In the genomic region with DNA sequence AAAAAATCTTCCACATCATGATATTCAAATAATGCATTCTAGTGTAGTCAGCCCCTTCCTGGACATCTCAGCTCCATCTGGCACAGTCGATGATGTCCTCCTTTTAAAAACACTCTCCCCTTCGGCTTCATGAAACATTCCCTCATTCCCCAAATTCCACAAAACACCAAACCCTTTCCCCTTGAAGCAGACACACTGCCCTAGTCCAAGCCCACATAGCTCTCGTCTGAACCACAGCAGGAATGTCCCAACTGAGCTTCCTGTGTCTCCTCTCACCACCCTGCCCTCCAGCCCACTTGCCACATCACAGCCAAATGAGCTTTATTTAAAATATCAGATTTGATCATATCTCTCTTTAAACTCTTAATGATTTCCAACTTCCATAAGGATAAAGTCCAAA, we compare ENCODE assay signal across 12 cellular contexts.
DNase-seq lines count a peak whose midpoint lies in the region; ATAC-seq lines count a peak whose summit lies in the region.
"Had no signal": no experiment of that assay in that cellular context is flagged by ENCODE, and none has a peak within 500 bp of the region (broad histone marks: within the 10 kb centered on the region; RNA-seq: fewer than 3 reads in every experiment).

No MANE protein-coding gene starts in this region.

- no peaks in the 10 kb centered on the region for H4K20me1 ChIP-seq in GM23248 (ENCODE audit: insufficient read depth)

- H2AFZ ChIP-seq in GM23248: 0 out of 2 replicates have a peak overlapping the region, but pooled peaks have one; percentile 29

- peaks cover 70% of the 10 kb centered on the region for H3K4me1 ChIP-seq in GM23248 (ENCODE audit: insufficient read depth)
- peaks cover 45% of the 10 kb centered on the region for H3K4me1 ChIP-seq in skeletal muscle satellite cell (ENCODE audit: control insufficient read depth, insufficient read depth, low read length)
- H3K4me1 ChIP-seq: Peyer's patch had no signal

- in situ Hi-C loops in GM23248 (cut with MboI): no loop called here

- 0 to 1% methylated on average over 3 of the region's 3 CpGs for WGBS in GM23248 (ENCODE audit: low coverage in 1 of 2, low lambda C conversion rate in 2 of 2, missing lambda C conversion rate in 2 of 2), 2 experiments

- peaks cover 52% of the 10 kb centered on the region for H3F3A ChIP-seq in GM23248 (ENCODE audit: insufficient read depth)

- H3K36me3 ChIP-seq in GM23248 (ENCODE audit: low read depth) (no peaks in the 10 kb centered on the region), SK-N-MC (ENCODE audit: insufficient read depth, low read length) (no peaks in the 10 kb centered on the region), skeletal muscle satellite cell (ENCODE audit: insufficient read depth, low read length) (no peaks in the 10 kb centered on the region)
- H3K36me3 ChIP-seq: Peyer's patch, right lobe of liver had no signal

- DNase-seq in GM23248: peak; percentile 90
- no peak for DNase-seq in SK-N-MC (ENCODE audit: low read depth, low spot score)
- peak; percentile 94 for DNase-seq in fibroblast of peridontal ligament (ENCODE audit: extremely low read depth)
- DNase-seq in left lobe of liver (ENCODE audit: low spot score): no peak
- no peak for DNase-seq in NCI-H146 (lab: John Stamatoyannopoulos, UW)
- DNase-seq in NCI-H1417 (lab: John Stamatoyannopoulos, UW): no peak
- DNase-seq in NCI-H146 treated with DMSO at 0.1 percent for 48 hours (lab: John Stamatoyannopoulos, UW; ENCODE audit: unreplicated experiment): no peak
- DNase-seq: Peyer's patch, right lobe of liver had no signal

- no peak overlapping the region for H3K4me3 ChIP-seq in GM23248
- H3K4me3 ChIP-seq in SK-N-MC: no peak overlapping the region
- no peak overlapping the region for H3K4me3 ChIP-seq in skeletal muscle satellite cell (ENCODE audit: low read length)
- H3K4me3 ChIP-seq: coronary artery, Peyer's patch, right lobe of liver had no signal

- ATAC-seq in left lobe of liver: no peak
- ATAC-seq: right lobe of liver; stimulated activated effector memory CD8-positive, alpha-beta T cell treated with anti-CD3 and anti-CD28 coated beads, Interleukin-12 subunit alpha, Interleukin-12 subunit beta, amount 100 ng/mL, for 72 hours had no signal

- peak overlapping the region; percentile 27 for H3K9ac ChIP-seq in GM23248
- H3K9ac ChIP-seq in SK-N-MC (ENCODE audit: insufficient read length): no peak overlapping the region
- peak overlapping the region; percentile 77 for H3K9ac ChIP-seq in skeletal muscle satellite cell (ENCODE audit: low read depth, low read length)

- no peaks in the 10 kb centered on the region for H3K79me2 ChIP-seq in GM23248 (ENCODE audit: insufficient read depth)

- H3K9me3 ChIP-seq in GM23248 (ENCODE audit: low read depth) (no peaks in the 10 kb centered on the region), SK-N-MC (ENCODE audit: low read depth, low read length) (no peaks in the 10 kb centered on the region), skeletal muscle satellite cell (replicated peaks; ENCODE audit: low read length) (no peaks in the 10 kb centered on the region)
- H3K9me3 ChIP-seq: Peyer's patch, right lobe of liver had no signal

- H3K27me3 ChIP-seq in GM23248 (replicated peaks; ENCODE audit: insufficient read depth): no peaks in the 10 kb centered on the region
- H3K27me3 ChIP-seq in skeletal muscle satellite cell (ENCODE audit: control insufficient read depth, insufficient read depth, low read length): no peaks in the 10 kb centered on the region
- H3K27me3 ChIP-seq: Peyer's patch, right lobe of liver had no signal

- peak overlapping the region; percentile 81 for H3K27ac ChIP-seq in GM23248
- H3K27ac ChIP-seq in SK-N-MC: peak overlapping the region; percentile 79; the same call in 1 of the 2 replicates
- H3K27ac ChIP-seq: Peyer's patch, right lobe of liver had no signal

- no peaks in the 10 kb centered on the region for H3K9me2 ChIP-seq in GM23248 (ENCODE audit: insufficient read depth)

- H3K4me2 ChIP-seq in GM23248 (ENCODE audit: unreplicated experiment) (no peak overlapping the region), skeletal muscle satellite cell (ENCODE audit: low read length) (peak overlapping the region; percentile 59)

Comparison
In these comparisons a context has a peak if more than half of its experiments do, and no peak if none do; other contexts are left out.
1. DNase-seq: peak in GM23248 (single experiment) and fibroblast of peridontal ligament (single experiment); none in SK-N-MC (single experiment), left lobe of liver (single experiment), NCI-H146 (single experiment), NCI-H1417 (0 of 3) and NCI-H146 treated with DMSO at 0.1 percent for 48 hours (single experiment).